In the genomic region with DNA sequence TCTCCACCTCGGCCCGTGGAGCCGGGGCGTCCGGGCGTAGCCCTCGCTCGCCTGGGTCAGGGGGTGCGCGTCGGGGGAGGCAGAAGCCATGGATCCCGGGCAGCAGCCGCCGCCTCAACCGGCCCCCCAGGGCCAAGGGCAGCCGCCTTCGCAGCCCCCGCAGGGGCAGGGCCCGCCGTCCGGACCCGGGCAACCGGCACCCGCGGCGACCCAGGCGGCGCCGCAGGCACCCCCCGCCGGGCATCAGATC, we compare ENCODE assay signal across 8 cellular contexts. TPM values are rescaled to one million over a fixed set of nuclear protein-coding genes. Genes with fewer than 3 reads are reported as not detected.
DNase-seq lines count a peak whose midpoint lies in the region; ATAC-seq and TF ChIP-seq lines count a peak whose summit lies in the region.

No MANE protein-coding gene starts in this region.

- peaks cover 8% of the 10 kb centered on the region for H3K4me1 Mint-ChIP-seq in activated naive CD8-positive, alpha-beta T cell treated with anti-CD3 and anti-CD28 coated beads, Interleukin-2, amount 10 ng/mL, durations not matched to agents 7 days and 5 days

- peaks cover 70% of the 10 kb centered on the region for H3K27me3 Mint-ChIP-seq in activated naive CD8-positive, alpha-beta T cell treated with anti-CD3 and anti-CD28 coated beads, Interleukin-2, amount 10 ng/mL, durations not matched to agents 7 days and 5 days

- peak overlapping the region; percentile 95 to 99 (median 96) for H3K27ac ChIP-seq in transverse colon

- intact Hi-C loops in transverse colon (cut with DNase I; ENCODE audit: low total_unique reads): loop anchor here (10.0 kb wide), 1 partner anchor 164 kb away; no protein-coding TSS in a partner anchor

- DNase-seq in activated naive CD8-positive, alpha-beta T cell treated with anti-CD3 and anti-CD28 coated beads, Interleukin-2, amount 10 ng/mL, durations not matched to agents 7 days and 5 days: no peak
- no peak for DNase-seq in left lobe of liver (ENCODE audit: low spot score)
- no peak for DNase-seq in transverse colon
- no peak for DNase-seq in SW480 (ENCODE audit: low spot score)
- no peak for DNase-seq in EL

- TF ChIP-seq CTCF in transverse colon (IDR thresholded peaks at IDR 0.05): no peak

- WGBS in transverse colon (ENCODE audit: low coverage in 1 of 2), 2 donors: 4% methylated on average over 23 of the region's 31 CpGs; no CpG with 5 or more reads in 1 of the 2 donors

- TF ChIP-seq POLR2A in transverse colon (IDR thresholded peaks at IDR 0.05): no peak

- peak overlapping the region; percentile 85 to 95 (median 90) for H3K4me3 ChIP-seq in transverse colon

- H3K4me3 Mint-ChIP-seq in activated naive CD8-positive, alpha-beta T cell treated with anti-CD3 and anti-CD28 coated beads, Interleukin-2, amount 10 ng/mL, durations not matched to agents 7 days and 5 days: no peak overlapping the region

- no peaks in the 10 kb centered on the region for H3K9me3 ChIP-seq in ES-I3 (ENCODE audit: control insufficient read depth, insufficient read depth, low read length)
- H3K9me3 ChIP-seq in transverse colon: no peaks in the 10 kb centered on the region

- H3K36me3 ChIP-seq in ES-I3 (ENCODE audit: insufficient read depth, low read length): no peaks in the 10 kb centered on the region
- no peaks in the 10 kb centered on the region for H3K36me3 ChIP-seq in transverse colon

- TF ChIP-seq EP300 in transverse colon (IDR thresholded peaks at IDR 0.05; ENCODE audit: low read depth): no peak

- in situ Hi-C loops in transverse colon (cut with MboI; ENCODE audit: low pct_ligation_motif_present in 1 of 4, low pct_unique_long_range_greater_than_20kb in 1 of 4, low sequenced_read_pairs in 3 of 4): loop anchor here in 1 of 4 donors (25.0 kb wide), 1 partner anchor 152 kb away; no protein-coding TSS in a partner anchor

- ATAC-seq in HG02642 (IDR thresholded peaks at IDR 0.05; ENCODE audit: poor library complexity, unreplicated experiment): peak; percentile 20
- peak; percentile 26 for ATAC-seq in activated naive CD8-positive, alpha-beta T cell treated with anti-CD3 and anti-CD28 coated beads, Interleukin-2, amount 10 ng/mL, durations not matched to agents 7 days and 5 days (ENCODE audit: low read depth)
- peak; percentile 29 for ATAC-seq in left lobe of liver
- ATAC-seq in GM18909 (IDR thresholded peaks at IDR 0.05; ENCODE audit: poor library complexity, unreplicated experiment): no peak

- H3K9ac ChIP-seq in ES-I3 (ENCODE audit: low read depth, low read length): peak overlapping the region; percentile 89

- H3K4me1 ChIP-seq in ES-I3 (ENCODE audit: insufficient read depth, low read length) (peaks cover 15% of the 10 kb centered on the region), transverse colon (peaks cover 10 to 40% (median 20%) of the 10 kb centered on the region in 4 donors)

- no peak overlapping the region for H3K27ac Mint-ChIP-seq in activated naive CD8-positive, alpha-beta T cell treated with anti-CD3 and anti-CD28 coated beads, Interleukin-2, amount 10 ng/mL, durations not matched to agents 7 days and 5 days

- H3K36me3 Mint-ChIP-seq in activated naive CD8-positive, alpha-beta T cell treated with anti-CD3 and anti-CD28 coated beads, Interleukin-2, amount 10 ng/mL, durations not matched to agents 7 days and 5 days: no peaks in the 10 kb centered on the region

- POLR2A ChIA-PET in activated naive CD8-positive, alpha-beta T cell treated with anti-CD3 and anti-CD28 coated beads, Interleukin-2, amount 10 ng/mL, durations not matched to agents 7 days and 5 days (lab: Charles Lee): no interaction called here

- H3K9me3 Mint-ChIP-seq in activated naive CD8-positive, alpha-beta T cell treated with anti-CD3 and anti-CD28 coated beads, Interleukin-2, amount 10 ng/mL, durations not matched to agents 7 days and 5 days: no peaks in the 10 kb centered on the region

- no peaks in the 10 kb centered on the region for H3K27me3 ChIP-seq in transverse colon

RNA-seq across cellular contexts. Expression of gene YAP1, which starts 0.4 kb away (rescaled TPM):
- total RNA-seq in activated naive CD8-positive, alpha-beta T cell treated with anti-CD3 and anti-CD28 coated beads, Interleukin-2, amount 10 ng/mL, durations not matched to agents 7 days and 5 days: under 1 TPM in 1 of 2 experiments, not detected in 1; 0.11 TPM
- total RNA-seq in left lobe of liver: 18.2 TPM
- 100 to 1,000 TPM in 3 of 4 donors, 10 to 100 TPM in 1; 90.5 to 163 (median 105) TPM for total RNA-seq in transverse colon

Comparison
In these comparisons a context has a peak if more than half of its experiments do, and no peak if none do; other contexts are left out.
1. RNA of gene YAP1, which starts 0.4 kb away (total RNA-seq): 90.5 to 163 TPM in transverse colon and 18.2 TPM in left lobe of liver (single experiment); 0.11 TPM in activated naive CD8-positive, alpha-beta T cell treated with anti-CD3 and anti-CD28 coated beads, Interleukin-2, amount 10 ng/mL, durations not matched to agents 7 days and 5 days; every median in the first group is over 10 times any median in the second.